In the genomic region with DNA sequence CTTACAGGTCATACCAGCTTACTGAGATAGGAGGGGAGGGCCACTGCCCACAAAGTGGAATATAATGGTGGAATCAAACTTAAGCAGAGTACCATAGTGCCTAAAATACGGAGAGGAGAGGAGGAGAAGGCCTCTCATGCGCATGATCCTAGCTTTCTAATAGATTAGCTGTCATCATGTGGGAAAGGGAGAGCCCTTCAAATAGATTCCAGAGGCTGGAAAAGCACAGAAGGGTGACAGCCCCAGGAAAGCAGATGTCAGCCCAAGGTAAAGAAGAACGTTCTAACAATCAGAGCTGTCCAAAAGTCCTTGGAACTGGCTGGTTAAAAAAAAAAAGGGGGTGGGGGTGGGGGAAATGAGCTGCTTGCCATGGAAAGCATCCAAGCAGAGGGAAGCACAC, we compare ENCODE assay signal across 12 cellular contexts.
"Had no signal": no experiment of that assay in that cellular context is flagged by ENCODE, and none has a peak within 500 bp of the region (broad histone marks: within the 10 kb centered on the region; RNA-seq: fewer than 3 reads in every experiment).

No MANE protein-coding gene starts in this region.

- H3K27ac ChIP-seq: SK-N-MC, tibial nerve had no signal

- H3K4me3 Mint-ChIP-seq: activated naive CD8-positive, alpha-beta T cell treated with anti-CD3 and anti-CD28 coated beads, Interleukin-2, amount 10 ng/mL, durations not matched to agents 7 days and 5 days had no signal

- H3K36me3 Mint-ChIP-seq: activated naive CD8-positive, alpha-beta T cell treated with anti-CD3 and anti-CD28 coated beads, Interleukin-2, amount 10 ng/mL, durations not matched to agents 7 days and 5 days had no signal

- H3K4me3 ChIP-seq: SK-N-MC, tibial nerve had no signal

- H3K9me3 ChIP-seq: tibial nerve had no signal

- DNase-seq: activated naive CD4-positive, alpha-beta T cell; activated naive CD8-positive, alpha-beta T cell treated with anti-CD3 and anti-CD28 coated beads, Interleukin-2, amount 10 ng/mL, durations not matched to agents 7 days and 5 days; anterior cingulate cortex; erythroblast; mesendoderm; stimulated activated CD4-positive, alpha-beta T cell treated with anti-CD3 and anti-CD28 coated beads, Interleukin-12 subunit alpha, Interleukin-12 subunit beta, amount 100 ng/mL, for 4 hours; stimulated activated CD4-positive, alpha-beta T cell treated with anti-CD3 and anti-CD28 coated beads, Interleukin-2, amount 100 ng/mL, for 24 hours; T-helper 9 cell had no signal

- H3K4me1 Mint-ChIP-seq: activated naive CD8-positive, alpha-beta T cell treated with anti-CD3 and anti-CD28 coated beads, Interleukin-2, amount 10 ng/mL, durations not matched to agents 7 days and 5 days had no signal

- H3K27ac Mint-ChIP-seq: activated naive CD8-positive, alpha-beta T cell treated with anti-CD3 and anti-CD28 coated beads, Interleukin-2, amount 10 ng/mL, durations not matched to agents 7 days and 5 days had no signal

- ATAC-seq: activated CD4-positive, CD25-positive, alpha-beta regulatory T cell treated with anti-CD3 and anti-CD28 coated beads, Interleukin-2, amount 50 U/mL, for 24 hours; sciatic nerve had no signal

- H3K9me3 Mint-ChIP-seq: activated naive CD8-positive, alpha-beta T cell treated with anti-CD3 and anti-CD28 coated beads, Interleukin-2, amount 10 ng/mL, durations not matched to agents 7 days and 5 days had no signal

- H3K27me3 ChIP-seq: tibial nerve had no signal
